In genomic region chr17:75380315-75380714, GRCh38 we compare ENCODE assay signal across 22 cellular contexts. TPM values are rescaled to one million over a fixed set of nuclear protein-coding genes. Genes with fewer than 3 reads are reported as not detected.
DNase-seq lines count a peak whose midpoint lies in the region; ATAC-seq and TF ChIP-seq lines count a peak whose summit lies in the region.
"Had no signal": no experiment of that assay in that cellular context is flagged by ENCODE, and none has a peak within 500 bp of the region (broad histone marks: within the 10 kb centered on the region; RNA-seq: fewer than 3 reads in every experiment).

No MANE protein-coding gene starts in this region.

- peaks cover 13% of the 10 kb centered on the region for H3F3A ChIP-seq in SK-N-SH (replicated peaks; ENCODE audit: insufficient read depth)

- CTCF ChIA-PET in SK-N-SH (lab: Yijun Ruan, JAX), result interaction anchor here (0.9 to 3.9 kb wide), 11 partner anchors 10 to 370 kb away, joined by 3 to 35 read pairs (median 5); partner anchors contain the start of genes GRB2 and MIF4GD
- CTCF ChIA-PET in HEK293 (lab: Yijun Ruan, JAX), result interaction anchor here (0.7 to 4.7 kb wide), 9 partner anchors 11 to 253 kb away, joined by 3 to 26 read pairs (median 5); partner anchors contain the start of gene SMIM5

- TF ChIP-seq CTCF in SK-N-SH (IDR thresholded peaks at IDR 0.05) (no peak), HEK293 (tag by site-specific recombination; IDR thresholded peaks at IDR 0.05) (no peak), chondrocyte (IDR thresholded peaks at IDR 0.05) (no peak), nephron (IDR thresholded peaks at IDR 0.05; ENCODE audit: unreplicated experiment in 3 of 3) (no peak), foreskin keratinocyte (conservative IDR thresholded peaks at IDR 0.05) (no peak)

- no peak overlapping the region for H2AFZ ChIP-seq in SK-N-SH (ENCODE audit: low read depth)
- H2AFZ ChIP-seq: GM23248 had no signal

- H3K27me3 ChIP-seq in SK-N-SH (ENCODE audit: insufficient read depth), result no peaks in the 10 kb centered on the region
- no peaks in the 10 kb centered on the region for H3K27me3 ChIP-seq in foreskin keratinocyte
- H3K27me3 ChIP-seq: heart left ventricle, stomach, tibial artery had no signal

- no peaks in the 10 kb centered on the region for H3K27me3 Mint-ChIP-seq in chondrocyte (ENCODE audit: low read depth)
- no peaks in the 10 kb centered on the region for H3K27me3 Mint-ChIP-seq in nephron (ENCODE audit: low read depth)
- H3K27me3 Mint-ChIP-seq: activated CD4-positive, alpha-beta memory T cell treated with anti-CD3 and anti-CD28 coated beads, Interleukin-2, amount 10 ng/mL, durations not matched to agents 7 days and 5 days; CD8-positive, alpha-beta memory T cell; naive thymus-derived CD8-positive, alpha-beta T cell had no signal

- no peak for TF ChIP-seq EP300 in SK-N-SH (IDR thresholded peaks at IDR 0.05; ENCODE audit: borderline replicate concordance in 1 of 2, low read depth in 1 of 2, low read length in 1 of 2)

- intact Hi-C loops in posterior cingulate gyrus (cut with DNase I), result no loop called here

- H3K9me2 ChIP-seq in SK-N-SH, result no peaks in the 10 kb centered on the region

- H3K27ac ChIP-seq in SK-N-SH (ENCODE audit: low read depth in 2 of 2, low read length in 1 of 2), result peak overlapping the region in 1 of 2 experiments; percentile 7; a peak in 2 of 4 replicates
- H3K27ac ChIP-seq in HEK293 (ENCODE audit: extremely low read depth, low read depth, low read length), result no peak overlapping the region
- no peak overlapping the region for H3K27ac ChIP-seq in foreskin keratinocyte
- H3K27ac ChIP-seq: 22Rv1, GM23248, heart left ventricle, stomach, tibial artery had no signal

- ATAC-seq in SK-N-SH treated with all-trans-retinoic acid at 6 μM for 48 hours (peak; percentile 44; the same call in 2 of the 3 replicates), foreskin keratinocyte (no peak), GM18870 (IDR thresholded peaks at IDR 0.05; ENCODE audit: unreplicated experiment) (no peak)
- ATAC-seq: heart left ventricle; naive thymus-derived CD8-positive, alpha-beta T cell; sciatic nerve had no signal

- no peaks in the 10 kb centered on the region for H3K36me3 Mint-ChIP-seq in chondrocyte (ENCODE audit: low read depth)
- peaks cover 2% of the 10 kb centered on the region for H3K36me3 Mint-ChIP-seq in nephron (ENCODE audit: low read depth)

- peaks cover 98% of the 10 kb centered on the region for H3K79me2 ChIP-seq in SK-N-SH (ENCODE audit: insufficient read depth)

- no peak overlapping the region for H3K4me2 ChIP-seq in SK-N-SH

- H4K20me1 ChIP-seq in SK-N-SH (ENCODE audit: insufficient read depth), result peaks cover 67% of the 10 kb centered on the region

- H3K4me3 Mint-ChIP-seq in chondrocyte (ENCODE audit: unreplicated experiment), result no peak overlapping the region
- H3K4me3 Mint-ChIP-seq in nephron, result no peak overlapping the region
- H3K4me3 Mint-ChIP-seq: activated CD4-positive, alpha-beta memory T cell treated with anti-CD3 and anti-CD28 coated beads, Interleukin-2, amount 10 ng/mL, durations not matched to agents 7 days and 5 days had no signal

- H3K9me3 Mint-ChIP-seq in chondrocyte (ENCODE audit: low read depth) (no peaks in the 10 kb centered on the region), nephron (no peaks in the 10 kb centered on the region)
- H3K9me3 Mint-ChIP-seq: activated CD4-positive, alpha-beta memory T cell treated with anti-CD3 and anti-CD28 coated beads, Interleukin-2, amount 10 ng/mL, durations not matched to agents 7 days and 5 days; CD8-positive, alpha-beta memory T cell; naive thymus-derived CD8-positive, alpha-beta T cell had no signal

- H3K4me1 Mint-ChIP-seq in chondrocyte (ENCODE audit: low read depth) (peaks cover 7% of the 10 kb centered on the region), nephron (peaks cover 14% of the 10 kb centered on the region)

- H3K4me3 ChIP-seq in SK-N-SH (ENCODE audit: low read depth in 2 of 2, low read length in 1 of 2) (no peak overlapping the region), HEK293 (ENCODE audit: low read depth, low read length) (no peak overlapping the region)
- H3K4me3 ChIP-seq: GM23248, heart left ventricle, stomach, tibial artery had no signal

- POLR2A ChIA-PET in SK-N-SH (lab: Yijun Ruan, JAX) (interaction anchor here (1.4 kb wide), 1 partner anchor 14 kb away, joined by 7 read pairs; no protein-coding TSS in a partner anchor), HEK293 (lab: Yijun Ruan, JAX) (interaction anchor here (0.6 to 1.9 kb wide), 6 partner anchors 12 to 508 kb away, joined by 3 to 11 read pairs (median 4); partner anchors contain the start of genes FDXR and SLC25A19)

- H3K4me1 ChIP-seq in SK-N-SH (ENCODE audit: control insufficient read depth in 1 of 2, insufficient read depth in 2 of 2, low read depth in 1 of 2, low read length in 1 of 2) (no peaks in the 10 kb centered on the region), HEK293 (ENCODE audit: control insufficient read depth, insufficient read depth, low read length) (peaks cover 7% of the 10 kb centered on the region), foreskin keratinocyte (no peaks in the 10 kb centered on the region)

- no peaks in the 10 kb centered on the region for H3K9me3 ChIP-seq in SK-N-SH
- H3K9me3 ChIP-seq in HEK293 (ENCODE audit: control insufficient read depth, insufficient read depth, low read depth, low read length), result no peaks in the 10 kb centered on the region
- H3K9me3 ChIP-seq: heart left ventricle, stomach, tibial artery had no signal

- no peak overlapping the region for H3K9ac ChIP-seq in SK-N-SH
- H3K9ac ChIP-seq: GM23248 had no signal

- H3K27ac Mint-ChIP-seq in chondrocyte (ENCODE audit: unreplicated experiment), result peak overlapping the region; percentile 36
- peak overlapping the region in 2 of 3 experiments; percentile 9 to 35 for H3K27ac Mint-ChIP-seq in nephron
- H3K27ac Mint-ChIP-seq: activated CD4-positive, alpha-beta memory T cell treated with anti-CD3 and anti-CD28 coated beads, Interleukin-2, amount 10 ng/mL, durations not matched to agents 7 days and 5 days had no signal

- peaks cover 0 to 4% of the 10 kb centered on the region in 2 experiments for H3K36me3 ChIP-seq in SK-N-SH (replicated peaks in 1 of 2; ENCODE audit: control insufficient read depth in 1 of 2, insufficient read depth in 2 of 2, low read length in 1 of 2)
- H3K36me3 ChIP-seq in HEK293 (ENCODE audit: control insufficient read depth in 2 of 2, insufficient read depth in 1 of 2, low read length in 2 of 2), result peaks cover 3 to 6% of the 10 kb centered on the region in 2 experiments; a peak in 2 of 3 replicates

- TF ChIP-seq RAD21 in SK-N-SH (IDR thresholded peaks at IDR 0.05; ENCODE audit: low read length), result no peak

- DNase-seq in SK-N-SH (no peak), chondrocyte (ENCODE audit: low spot score) (no peak), foreskin keratinocyte (no peak), posterior cingulate gyrus (no peak)
- DNase-seq: activated CD4-positive, alpha-beta memory T cell treated with anti-CD3 and anti-CD28 coated beads, Interleukin-2, amount 10 ng/mL, durations not matched to agents 7 days and 5 days; anterior cingulate cortex; caudate nucleus; CD8-positive, alpha-beta memory T cell; dermis blood vessel endothelial cell; GF-D8; GM23248; heart left ventricle; naive thymus-derived CD8-positive, alpha-beta T cell; NCI-H2081; stomach; tibial artery had no signal

TF ChIP-seq in SK-N-SH treated with all-trans-retinoic acid at 6 μM for 48 hours, 23 proteins besides CTCF, POLR2A, EP300 and RAD21 (continues in another document):
- no peak for TF ChIP-seq PPARA (CRISPR knock-in tag; IDR thresholded peaks at IDR 0.05; ENCODE audit: borderline replicate concordance)
- no peak for TF ChIP-seq ESRRG (CRISPR knock-in tag; IDR thresholded peaks at IDR 0.05)
- peak; percentile 88 for TF ChIP-seq ISL1 (CRISPR knock-in tag; IDR thresholded peaks at IDR 0.05)

TF ChIP-seq in SK-N-SH, 30 proteins besides CTCF, POLR2A, EP300 and RAD21:
- TF ChIP-seq RXRA (IDR thresholded peaks at IDR 0.05; ENCODE audit: borderline replicate concordance, low read depth), result no peak
- TF ChIP-seq, protein P1, sequence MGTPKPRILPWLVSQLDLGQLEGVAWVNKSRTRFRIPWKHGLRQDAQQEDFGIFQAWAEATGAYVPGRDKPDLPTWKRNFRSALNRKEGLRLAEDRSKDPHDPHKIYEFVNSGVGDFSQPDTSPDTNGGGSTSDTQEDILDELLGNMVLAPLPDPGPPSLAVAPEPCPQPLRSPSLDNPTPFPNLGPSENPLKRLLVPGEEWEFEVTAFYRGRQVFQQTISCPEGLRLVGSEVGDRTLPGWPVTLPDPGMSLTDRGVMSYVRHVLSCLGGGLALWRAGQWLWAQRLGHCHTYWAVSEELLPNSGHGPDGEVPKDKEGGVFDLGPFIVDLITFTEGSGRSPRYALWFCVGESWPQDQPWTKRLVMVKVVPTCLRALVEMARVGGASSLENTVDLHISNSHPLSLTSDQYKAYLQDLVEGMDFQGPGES (IDR thresholded peaks at IDR 0.05; ENCODE audit: low read depth, low read length), result no peak
- no peak for TF ChIP-seq RCOR1 (IDR thresholded peaks at IDR 0.05; ENCODE audit: low read length)
- TF ChIP-seq MEF2A (IDR thresholded peaks at IDR 0.05; ENCODE audit: borderline replicate concordance, low read depth), result no peak

RNA-seq across cellular contexts. Expression of gene GRB2, which starts 25.2 kb away (rescaled TPM):
- polyA plus RNA-seq in SK-N-SH (2012; rRNA removed) (81.6 and 89.6 TPM in 2 replicates), foreskin keratinocyte (43.6 and 51.1 TPM in 2 replicates)
- 79.2 and 104 TPM in 2 replicates for polyA plus RNA-seq in SK-N-SH (2012; cell fraction: cytosol; rRNA removed)
- polyA plus RNA-seq in SK-N-SH (2012; cell fraction: nucleus; rRNA removed), result 83.6 and 109 TPM in 2 replicates
- total RNA-seq in chondrocyte (73.9 to 83.7 TPM (median 79.4 TPM) in 3 replicates), foreskin keratinocyte (53.4 and 53.7 TPM in 2 replicates)
